In the genomic region with DNA sequence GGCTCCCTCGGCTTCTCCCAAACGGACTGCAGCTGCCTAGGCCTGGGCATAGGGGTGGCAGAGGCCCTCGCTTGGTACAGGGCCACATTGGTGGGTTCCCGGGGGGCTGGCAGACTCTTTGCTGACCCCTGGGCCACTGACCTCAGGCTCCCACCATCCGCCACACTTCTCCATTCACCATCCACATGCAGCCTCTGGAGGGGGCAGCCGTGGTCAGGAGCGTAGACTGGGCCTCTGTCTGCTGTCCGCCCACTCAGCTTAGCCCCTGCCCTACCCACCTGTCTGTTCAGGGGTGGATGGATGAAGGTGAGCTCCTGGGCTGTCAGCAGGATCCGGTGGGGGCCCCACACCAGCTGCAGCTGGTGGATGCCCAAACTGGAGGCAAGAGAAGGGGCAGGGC, we compare ENCODE assay signal across 32 cellular contexts.
"Had no signal": no experiment of that assay in that cellular context is flagged by ENCODE, and none has a peak within 500 bp of the region (broad histone marks: within the 10 kb centered on the region; RNA-seq: fewer than 3 reads in every experiment).

No MANE protein-coding gene starts in this region.

- DNase-seq: activated CD4-positive, alpha-beta memory T cell treated with anti-CD3 and anti-CD28 coated beads, Interleukin-2, amount 10 ng/mL, durations not matched to agents 7 days and 5 days; activated CD4-positive, alpha-beta T cell treated with anti-CD3 and anti-CD28 coated beads for 1 hour; activated CD4-positive, alpha-beta T cell treated with anti-CD3 and anti-CD28 coated beads for 48 hours; activated CD4-positive, CD25-positive, alpha-beta regulatory T cell; activated CD8-positive, alpha-beta memory T cell treated with anti-CD3 and anti-CD28 coated beads for 24 hours; activated CD8-positive, alpha-beta memory T cell treated with anti-CD3 and anti-CD28 coated beads, Interleukin-2, amount 10 ng/mL, durations not matched to agents 7 days and 5 days; activated CD8-positive, alpha-beta memory T cell treated with anti-CD3 and anti-CD28 coated beads, Interleukin-2, amount 50 U/mL, for 48 hours; activated effector memory CD4-positive, alpha-beta T cell treated with Interleukin-2 at 50 U/mL for 16 hours; activated naive CD4-positive, alpha-beta T cell treated with anti-CD3 and anti-CD28 coated beads, Interleukin-2, amount 10 ng/mL, durations not matched to agents 7 days and 5 days; activated T-cell treated with anti-CD3 and anti-CD28 coated beads, Interleukin-2, amount 50 U/mL, for 48 hours; amygdala; body of pancreas; caudate nucleus; Kasumi-1; KG1; MG63; NCI-H1048; NCI-H1105 treated with DMSO at 0.1 percent for 48 hours; NCI-H1436; NCI-H1694; NCI-H1930; NCI-H2081 treated with DMSO at 0.1 percent for 48 hours; NCI-H345; NCI-H524 treated with DMSO at 0.1 percent for 48 hours; SHP77; SJCRH30; T1000; WERI-Rb-1 had no signal

- H3K9me3 ChIP-seq: body of pancreas, MG63, SJCRH30 had no signal

- H3K4me3 ChIP-seq: body of pancreas, MG63, SJCRH30, SK-N-MC had no signal

- H3K4me1 ChIP-seq: body of pancreas, SJCRH30 had no signal

- FAIRE-seq: astrocyte, bronchial epithelial cell had no signal

- H3K27ac ChIP-seq: body of pancreas, SJCRH30, SK-N-MC, WERI-Rb-1 had no signal

- ATAC-seq: activated CD8-positive, alpha-beta memory T cell treated with anti-CD3 and anti-CD28 coated beads, Interleukin-2, amount 10 ng/mL, durations not matched to agents 7 days and 5 days; body of pancreas; Panc1 had no signal

- H3K27me3 ChIP-seq: body of pancreas, MG63, SJCRH30 had no signal

- H3K36me3 ChIP-seq: MG63, SJCRH30, WERI-Rb-1 had no signal
